In genomic region chr10:90942980-90943379, GRCh38 we compare ENCODE assay signal across 10 cellular contexts. TPM values are rescaled to one million over a fixed set of nuclear protein-coding genes. Genes with fewer than 3 reads are reported as not detected.
DNase-seq lines count a peak whose midpoint lies in the region; ATAC-seq and TF ChIP-seq lines count a peak whose summit lies in the region.
"Not testable (repeated sequence)": the region's sequence is repeated elsewhere in the genome, so short reads cannot be mapped to it uniquely, and the experiment has no call there.
"Had no signal": no experiment of that assay in that cellular context is flagged by ENCODE, and none has a peak within 500 bp of the region (broad histone marks: within the 10 kb centered on the region; RNA-seq: fewer than 3 reads in every experiment).

No MANE protein-coding gene starts in this region.

- H3K4me1 Mint-ChIP-seq in HFFc6 (ENCODE audit: low read depth): peaks cover 84% of the 10 kb centered on the region
- H3K4me1 Mint-ChIP-seq in activated naive CD8-positive, alpha-beta T cell treated with anti-CD3 and anti-CD28 coated beads, Interleukin-2, amount 10 ng/mL, durations not matched to agents 7 days and 5 days: peaks cover 25% of the 10 kb centered on the region
- not testable (repeated sequence) for H3K4me1 Mint-ChIP-seq in neural crest cell; stimulated activated naive B cell treated with anti-CD40 and anti-IgM and Interleukin-4, amounts not matched to agents 10 μg/mL and 1 μg/mL and 100 μg/mL, for 72 hours

- CTCF ChIA-PET in HEK293 (lab: Yijun Ruan, JAX): interaction anchor here (1.5 kb wide), 1 partner anchor 37 kb away, joined by 3 read pairs; no protein-coding TSS in a partner anchor

- not testable (repeated sequence) for H3K4me2 ChIP-seq in DND-41 (ENCODE audit: insufficient read depth, low read length)

- H2AFZ ChIP-seq in DND-41 (ENCODE audit: low read depth, low read length): not testable (repeated sequence)

- not testable (repeated sequence) for H4K20me1 ChIP-seq in DND-41 (ENCODE audit: insufficient read depth, low read length)

- not testable (repeated sequence) for TF ChIP-seq CTCF in DND-41 (IDR thresholded peaks at IDR 0.05; ENCODE audit: borderline replicate concordance, extremely low read depth, low read length, poor library complexity, severe bottlenecking); HEK293 (tag by site-specific recombination; IDR thresholded peaks at IDR 0.05); HFFc6 (IDR thresholded peaks at IDR 0.05); neural crest cell (conservative IDR thresholded peaks at IDR 0.05)

- not testable (repeated sequence) for H3K4me3 Mint-ChIP-seq in HFFc6; activated naive CD8-positive, alpha-beta T cell treated with anti-CD3 and anti-CD28 coated beads, Interleukin-2, amount 10 ng/mL, durations not matched to agents 7 days and 5 days; neural crest cell; stimulated activated naive B cell treated with anti-CD40 and anti-IgM and Interleukin-4, amounts not matched to agents 10 μg/mL and 1 μg/mL and 100 μg/mL, for 72 hours

- H3K9me3 ChIP-seq in DND-41 (ENCODE audit: insufficient read depth, low read length, severe bottlenecking); HEK293 (ENCODE audit: control insufficient read depth, insufficient read depth, low read depth, low read length): not testable (repeated sequence)

- peak overlapping the region; percentile 71; the same call in 1 of the 2 replicates for H3K9ac ChIP-seq in DND-41 (ENCODE audit: low read depth, low read length)

- 0 out of 2 replicates have a peak overlapping the region, but pooled peaks have one; percentile 15 for H3K27ac Mint-ChIP-seq in HFFc6
- H3K27ac Mint-ChIP-seq in activated naive CD8-positive, alpha-beta T cell treated with anti-CD3 and anti-CD28 coated beads, Interleukin-2, amount 10 ng/mL, durations not matched to agents 7 days and 5 days: peak overlapping the region; percentile 47
- H3K27ac Mint-ChIP-seq in neural crest cell (ENCODE audit: unreplicated experiment): peak overlapping the region; percentile 35
- H3K27ac Mint-ChIP-seq in stimulated activated naive B cell treated with anti-CD40 and anti-IgM and Interleukin-4, amounts not matched to agents 10 μg/mL and 1 μg/mL and 100 μg/mL, for 72 hours: peak overlapping the region; percentile 31

- not testable (repeated sequence) for H3K36me3 Mint-ChIP-seq in HFFc6 (ENCODE audit: low read depth); activated naive CD8-positive, alpha-beta T cell treated with anti-CD3 and anti-CD28 coated beads, Interleukin-2, amount 10 ng/mL, durations not matched to agents 7 days and 5 days; neural crest cell (ENCODE audit: low read depth); stimulated activated naive B cell treated with anti-CD40 and anti-IgM and Interleukin-4, amounts not matched to agents 10 μg/mL and 1 μg/mL and 100 μg/mL, for 72 hours

- not testable (repeated sequence) for H3K9me3 Mint-ChIP-seq in HFFc6; activated naive CD8-positive, alpha-beta T cell treated with anti-CD3 and anti-CD28 coated beads, Interleukin-2, amount 10 ng/mL, durations not matched to agents 7 days and 5 days; neural crest cell; stimulated activated naive B cell treated with anti-CD40 and anti-IgM and Interleukin-4, amounts not matched to agents 10 μg/mL and 1 μg/mL and 100 μg/mL, for 72 hours

- DNase-seq in DND-41: peak; percentile 52
- DNase-seq in HFFc6; activated naive CD8-positive, alpha-beta T cell treated with anti-CD3 and anti-CD28 coated beads, Interleukin-2, amount 10 ng/mL, durations not matched to agents 7 days and 5 days; neural crest cell (ENCODE audit: low read depth, low spot score); stimulated activated naive B cell treated with anti-CD40 and anti-IgM and Interleukin-4, amounts not matched to agents 10 μg/mL and 1 μg/mL and 100 μg/mL, for 72 hours: not testable (repeated sequence)

- peaks cover 98% of the 10 kb centered on the region for H3K4me1 ChIP-seq in DND-41 (ENCODE audit: insufficient read depth, low read length)
- not testable (repeated sequence) for H3K4me1 ChIP-seq in HEK293 (ENCODE audit: control insufficient read depth, insufficient read depth, low read length)

- ATAC-seq in DND-41 (ENCODE audit: insufficient read depth, low read depth); activated naive CD8-positive, alpha-beta T cell treated with anti-CD3 and anti-CD28 coated beads, Interleukin-2, amount 10 ng/mL, durations not matched to agents 7 days and 5 days (ENCODE audit: low read depth); stimulated activated naive B cell treated with anti-CD40 and anti-IgM and Interleukin-4, amounts not matched to agents 10 μg/mL and 1 μg/mL and 100 μg/mL, for 72 hours (replicated peaks): not testable (repeated sequence)

- not testable (repeated sequence) for H3K27me3 ChIP-seq in DND-41 (ENCODE audit: insufficient read depth, low read length, poor library complexity)

- not testable (repeated sequence) for H3K27me3 Mint-ChIP-seq in HFFc6 (ENCODE audit: insufficient read depth); activated naive CD8-positive, alpha-beta T cell treated with anti-CD3 and anti-CD28 coated beads, Interleukin-2, amount 10 ng/mL, durations not matched to agents 7 days and 5 days; neural crest cell (ENCODE audit: low read depth); stimulated activated naive B cell treated with anti-CD40 and anti-IgM and Interleukin-4, amounts not matched to agents 10 μg/mL and 1 μg/mL and 100 μg/mL, for 72 hours

- peaks cover 12% of the 10 kb centered on the region for H3K79me2 ChIP-seq in DND-41 (ENCODE audit: insufficient read depth, low read length)

- not testable (repeated sequence) for H3K4me3 ChIP-seq in DND-41 (ENCODE audit: low read depth in 1 of 2, low read length in 2 of 2); HEK293 (ENCODE audit: low read depth, low read length)

- not testable (repeated sequence) for H3K36me3 ChIP-seq in DND-41 (ENCODE audit: insufficient read depth, low read length); HEK293 (ENCODE audit: control insufficient read depth in 2 of 2, insufficient read depth in 1 of 2, low read length in 2 of 2)

- POLR2A ChIA-PET in HEK293 (lab: Yijun Ruan, JAX): not testable (repeated sequence)
- POLR2A ChIA-PET in activated naive CD8-positive, alpha-beta T cell treated with anti-CD3 and anti-CD28 coated beads, Interleukin-2, amount 10 ng/mL, durations not matched to agents 7 days and 5 days (lab: Charles Lee): interaction anchor here (0.7 kb wide), 1 partner anchor 31 kb away, joined by 3 read pairs; no protein-coding TSS in a partner anchor

- H3K27ac ChIP-seq in DND-41 (ENCODE audit: low read length): peak overlapping the region; percentile 96
- H3K27ac ChIP-seq in HEK293 (ENCODE audit: extremely low read depth, low read depth, low read length): not testable (repeated sequence)

TF ChIP-seq in HEK293, 187 proteins besides CTCF, POLR2A, EP300 and RAD21:
- 0 out of 2 replicates have a peak, but pooled peaks have one; percentile 17 for TF ChIP-seq ZNF146 (tag by site-specific recombination; IDR thresholded peaks at IDR 0.05)

RNA-seq across cellular contexts. Expression of gene ANKRD1, which starts 22.1 kb away (rescaled TPM):
- total RNA-seq in HFFc6 (2021; fragmentation: NEBNext Ultra II Directional; extraction: Animal tissue kit (Norgen Biotek cat#: 25700)): 10 to 100 TPM in 2 of 6 experiments, 1 to 10 TPM in 4; 4.9 to 15.8 (median 5.9) TPM
- not detected for total RNA-seq in activated naive CD8-positive, alpha-beta T cell treated with anti-CD3 and anti-CD28 coated beads, Interleukin-2, amount 10 ng/mL, durations not matched to agents 7 days and 5 days
- total RNA-seq in neural crest cell: not detected in 2 replicates
- total RNA-seq: A673; B cell; CD4-positive, alpha-beta T cell; CD8-positive, alpha-beta T cell had no signal
